1 cellular context compared by ENCODE assay signal in the genomic region with DNA sequence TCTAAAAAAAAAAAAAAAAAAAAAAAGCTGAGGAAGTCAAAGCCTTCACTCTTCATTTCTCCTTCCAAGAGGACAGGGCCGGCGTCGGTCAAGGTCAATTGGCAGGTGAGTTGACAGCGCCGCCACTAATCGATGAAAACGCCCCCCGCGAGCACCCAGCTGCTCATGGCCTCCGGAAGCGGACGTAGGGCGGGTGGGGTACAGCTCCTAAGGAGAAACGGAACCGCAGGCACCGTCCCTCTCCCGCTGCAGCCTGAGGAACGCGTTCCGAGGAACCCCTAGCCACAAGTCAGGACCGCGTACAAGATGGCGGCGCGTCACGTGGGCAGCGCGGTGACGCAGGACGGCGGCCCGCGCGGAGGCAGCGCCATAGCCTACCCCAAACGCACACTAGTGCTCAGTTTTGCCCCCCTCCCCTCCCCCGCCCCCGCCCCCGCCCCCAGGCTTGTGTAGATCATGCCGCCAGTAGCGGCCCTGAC.
A peak's percentile ranks its signal among the peaks of the same experiment; 100 is the strongest.
TF ChIP-seq lines count a peak whose summit lies in the region.

A gene (plus strand): TSS at position 465 of the 479 bp plus-strand sequence. CDS start 16,045 bp downstream, outside the sequence.

TF ChIP-seq in GM12878, 131 proteins besides CTCF, POLR2A, EP300 and RAD21 (continued from another document and continues in another):
- TF ChIP-seq, protein P1, sequence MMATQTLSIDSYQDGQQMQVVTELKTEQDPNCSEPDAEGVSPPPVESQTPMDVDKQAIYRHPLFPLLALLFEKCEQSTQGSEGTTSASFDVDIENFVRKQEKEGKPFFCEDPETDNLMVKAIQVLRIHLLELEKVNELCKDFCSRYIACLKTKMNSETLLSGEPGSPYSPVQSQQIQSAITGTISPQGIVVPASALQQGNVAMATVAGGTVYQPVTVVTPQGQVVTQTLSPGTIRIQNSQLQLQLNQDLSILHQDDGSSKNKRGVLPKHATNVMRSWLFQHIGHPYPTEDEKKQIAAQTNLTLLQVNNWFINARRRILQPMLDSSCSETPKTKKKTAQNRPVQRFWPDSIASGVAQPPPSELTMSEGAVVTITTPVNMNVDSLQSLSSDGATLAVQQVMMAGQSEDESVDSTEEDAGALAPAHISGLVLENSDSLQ (IDR thresholded peaks at IDR 0.05) = peak; percentile 57
- TF ChIP-seq NBN (IDR thresholded peaks at IDR 0.05) = 0 out of 2 replicates have a peak, but pooled peaks have one; percentile 86
- TF ChIP-seq YBX1 (IDR thresholded peaks at IDR 0.05) = no peak
- peak; percentile 69 to 82; a peak in 1 of 3 replicates for TF ChIP-seq EGR1 (IDR thresholded peaks at IDR 0.05; ENCODE audit: borderline replicate concordance in 1 of 2, low read depth in 2 of 2, low read length in 2 of 2)
- TF ChIP-seq, protein P2, sequence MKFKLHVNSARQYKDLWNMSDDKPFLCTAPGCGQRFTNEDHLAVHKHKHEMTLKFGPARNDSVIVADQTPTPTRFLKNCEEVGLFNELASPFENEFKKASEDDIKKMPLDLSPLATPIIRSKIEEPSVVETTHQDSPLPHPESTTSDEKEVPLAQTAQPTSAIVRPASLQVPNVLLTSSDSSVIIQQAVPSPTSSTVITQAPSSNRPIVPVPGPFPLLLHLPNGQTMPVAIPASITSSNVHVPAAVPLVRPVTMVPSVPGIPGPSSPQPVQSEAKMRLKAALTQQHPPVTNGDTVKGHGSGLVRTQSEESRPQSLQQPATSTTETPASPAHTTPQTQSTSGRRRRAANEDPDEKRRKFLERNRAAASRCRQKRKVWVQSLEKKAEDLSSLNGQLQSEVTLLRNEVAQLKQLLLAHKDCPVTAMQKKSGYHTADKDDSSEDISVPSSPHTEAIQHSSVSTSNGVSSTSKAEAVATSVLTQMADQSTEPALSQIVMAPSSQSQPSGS (IDR thresholded peaks at IDR 0.05; ENCODE audit: low read length) = no peak
- 0 out of 2 replicates have a peak, but pooled peaks have one; percentile 12 for TF ChIP-seq MTA2 (IDR thresholded peaks at IDR 0.05; ENCODE audit: low read depth)
- TF ChIP-seq, protein P3, sequence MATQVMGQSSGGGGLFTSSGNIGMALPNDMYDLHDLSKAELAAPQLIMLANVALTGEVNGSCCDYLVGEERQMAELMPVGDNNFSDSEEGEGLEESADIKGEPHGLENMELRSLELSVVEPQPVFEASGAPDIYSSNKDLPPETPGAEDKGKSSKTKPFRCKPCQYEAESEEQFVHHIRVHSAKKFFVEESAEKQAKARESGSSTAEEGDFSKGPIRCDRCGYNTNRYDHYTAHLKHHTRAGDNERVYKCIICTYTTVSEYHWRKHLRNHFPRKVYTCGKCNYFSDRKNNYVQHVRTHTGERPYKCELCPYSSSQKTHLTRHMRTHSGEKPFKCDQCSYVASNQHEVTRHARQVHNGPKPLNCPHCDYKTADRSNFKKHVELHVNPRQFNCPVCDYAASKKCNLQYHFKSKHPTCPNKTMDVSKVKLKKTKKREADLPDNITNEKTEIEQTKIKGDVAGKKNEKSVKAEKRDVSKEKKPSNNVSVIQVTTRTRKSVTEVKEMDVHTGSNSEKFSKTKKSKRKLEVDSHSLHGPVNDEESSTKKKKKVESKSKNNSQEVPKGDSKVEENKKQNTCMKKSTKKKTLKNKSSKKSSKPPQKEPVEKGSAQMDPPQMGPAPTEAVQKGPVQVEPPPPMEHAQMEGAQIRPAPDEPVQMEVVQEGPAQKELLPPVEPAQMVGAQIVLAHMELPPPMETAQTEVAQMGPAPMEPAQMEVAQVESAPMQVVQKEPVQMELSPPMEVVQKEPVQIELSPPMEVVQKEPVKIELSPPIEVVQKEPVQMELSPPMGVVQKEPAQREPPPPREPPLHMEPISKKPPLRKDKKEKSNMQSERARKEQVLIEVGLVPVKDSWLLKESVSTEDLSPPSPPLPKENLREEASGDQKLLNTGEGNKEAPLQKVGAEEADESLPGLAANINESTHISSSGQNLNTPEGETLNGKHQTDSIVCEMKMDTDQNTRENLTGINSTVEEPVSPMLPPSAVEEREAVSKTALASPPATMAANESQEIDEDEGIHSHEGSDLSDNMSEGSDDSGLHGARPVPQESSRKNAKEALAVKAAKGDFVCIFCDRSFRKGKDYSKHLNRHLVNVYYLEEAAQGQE (IDR thresholded peaks at IDR 0.05; ENCODE audit: low read depth, low read length) = 0 out of 2 replicates have a peak, but pooled peaks have one; percentile 43
- TF ChIP-seq SUPT20H (IDR thresholded peaks at IDR 0.05; ENCODE audit: borderline replicate concordance, control insufficient read depth, low read depth, low read length) = no peak
- TF ChIP-seq KDM1A (IDR thresholded peaks at IDR 0.05; ENCODE audit: borderline replicate concordance) = no peak
- TF ChIP-seq SIN3A (IDR thresholded peaks at IDR 0.05; ENCODE audit: low read depth, low read length) = no peak
- peak; percentile 88 for TF ChIP-seq PML (IDR thresholded peaks at IDR 0.05; ENCODE audit: low read length)
- TF ChIP-seq RAD51 (IDR thresholded peaks at IDR 0.05) = peak; percentile 87
- TF ChIP-seq CREM (IDR thresholded peaks at IDR 0.05; ENCODE audit: low read depth) = peak; percentile 94
- TF ChIP-seq HCFC1 (IDR thresholded peaks at IDR 0.05; ENCODE audit: low read length) = peak; percentile 55; the same call in 1 of the 2 replicates
- TF ChIP-seq MEF2A (IDR thresholded peaks at IDR 0.05; ENCODE audit: insufficient read depth, low read depth, low read length) = no peak
- TF ChIP-seq TCF3 (IDR thresholded peaks at IDR 0.05; ENCODE audit: borderline replicate concordance, insufficient read depth, low read depth, low read length) = no peak
- peak; percentile 32; the same call in 1 of the 2 replicates for TF ChIP-seq RFX5 (IDR thresholded peaks at IDR 0.05; ENCODE audit: low read depth, low read length)
- peak; percentile 37; the same call in 1 of the 2 replicates for TF ChIP-seq BACH1 (IDR thresholded peaks at IDR 0.05; ENCODE audit: borderline replicate concordance)
- TF ChIP-seq GATAD2B (conservative IDR thresholded peaks at IDR 0.05; ENCODE audit: low read depth) = peak; percentile 45; the same call in 1 of the 2 replicates
- peak; percentile 96 for TF ChIP-seq POLR2AphosphoS5 (IDR thresholded peaks at IDR 0.05; ENCODE audit: low read length)
- peak; percentile 83; the same call in 1 of the 2 replicates for TF ChIP-seq TAF1 (IDR thresholded peaks at IDR 0.05; ENCODE audit: borderline replicate concordance, low read depth, low read length)
- no peak for TF ChIP-seq NFIC (IDR thresholded peaks at IDR 0.05; ENCODE audit: low read depth, low read length)
- peak; percentile 78 for TF ChIP-seq MYC (IDR thresholded peaks at IDR 0.05; ENCODE audit: insufficient read depth, insufficient read length, insufficient replicate concordance, low read length, severe bottlenecking)
- no peak for TF ChIP-seq SUZ12 (IDR thresholded peaks at IDR 0.05; ENCODE audit: unreplicated experiment)
- TF ChIP-seq EED (IDR thresholded peaks at IDR 0.05; ENCODE audit: low read depth) = 0 out of 2 replicates have a peak, but pooled peaks have one; percentile 26
- peak; percentile 82 for TF ChIP-seq NR2F1 (conservative IDR thresholded peaks at IDR 0.05)
- peak in 1 of 2 experiments; percentile 39; a peak in 2 of 4 replicates for TF ChIP-seq IKZF2 (IDR thresholded peaks at IDR 0.05)
- peak; percentile 54; the same call in 1 of the 2 replicates for TF ChIP-seq ZNF384 (IDR thresholded peaks at IDR 0.05; ENCODE audit: borderline replicate concordance, low read depth, low read length)
- peak; percentile 99 for TF ChIP-seq YY1 (IDR thresholded peaks at IDR 0.05; ENCODE audit: low read depth, low read length)
- TF ChIP-seq TARDBP (IDR thresholded peaks at IDR 0.05; ENCODE audit: borderline replicate concordance) = no peak
- TF ChIP-seq, protein P4, sequence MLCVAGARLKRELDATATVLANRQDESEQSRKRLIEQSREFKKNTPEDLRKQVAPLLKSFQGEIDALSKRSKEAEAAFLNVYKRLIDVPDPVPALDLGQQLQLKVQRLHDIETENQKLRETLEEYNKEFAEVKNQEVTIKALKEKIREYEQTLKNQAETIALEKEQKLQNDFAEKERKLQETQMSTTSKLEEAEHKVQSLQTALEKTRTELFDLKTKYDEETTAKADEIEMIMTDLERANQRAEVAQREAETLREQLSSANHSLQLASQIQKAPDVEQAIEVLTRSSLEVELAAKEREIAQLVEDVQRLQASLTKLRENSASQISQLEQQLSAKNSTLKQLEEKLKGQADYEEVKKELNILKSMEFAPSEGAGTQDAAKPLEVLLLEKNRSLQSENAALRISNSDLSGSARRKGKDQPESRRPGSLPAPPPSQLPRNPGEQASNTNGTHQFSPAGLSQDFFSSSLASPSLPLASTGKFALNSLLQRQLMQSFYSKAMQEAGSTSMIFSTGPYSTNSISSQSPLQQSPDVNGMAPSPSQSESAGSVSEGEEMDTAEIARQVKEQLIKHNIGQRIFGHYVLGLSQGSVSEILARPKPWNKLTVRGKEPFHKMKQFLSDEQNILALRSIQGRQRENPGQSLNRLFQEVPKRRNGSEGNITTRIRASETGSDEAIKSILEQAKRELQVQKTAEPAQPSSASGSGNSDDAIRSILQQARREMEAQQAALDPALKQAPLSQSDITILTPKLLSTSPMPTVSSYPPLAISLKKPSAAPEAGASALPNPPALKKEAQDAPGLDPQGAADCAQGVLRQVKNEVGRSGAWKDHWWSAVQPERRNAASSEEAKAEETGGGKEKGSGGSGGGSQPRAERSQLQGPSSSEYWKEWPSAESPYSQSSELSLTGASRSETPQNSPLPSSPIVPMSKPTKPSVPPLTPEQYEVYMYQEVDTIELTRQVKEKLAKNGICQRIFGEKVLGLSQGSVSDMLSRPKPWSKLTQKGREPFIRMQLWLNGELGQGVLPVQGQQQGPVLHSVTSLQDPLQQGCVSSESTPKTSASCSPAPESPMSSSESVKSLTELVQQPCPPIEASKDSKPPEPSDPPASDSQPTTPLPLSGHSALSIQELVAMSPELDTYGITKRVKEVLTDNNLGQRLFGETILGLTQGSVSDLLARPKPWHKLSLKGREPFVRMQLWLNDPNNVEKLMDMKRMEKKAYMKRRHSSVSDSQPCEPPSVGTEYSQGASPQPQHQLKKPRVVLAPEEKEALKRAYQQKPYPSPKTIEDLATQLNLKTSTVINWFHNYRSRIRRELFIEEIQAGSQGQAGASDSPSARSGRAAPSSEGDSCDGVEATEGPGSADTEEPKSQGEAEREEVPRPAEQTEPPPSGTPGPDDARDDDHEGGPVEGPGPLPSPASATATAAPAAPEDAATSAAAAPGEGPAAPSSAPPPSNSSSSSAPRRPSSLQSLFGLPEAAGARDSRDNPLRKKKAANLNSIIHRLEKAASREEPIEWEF (IDR thresholded peaks at IDR 0.05; ENCODE audit: insufficient replicate concordance, low read depth, low read length) = no peak
- peak; percentile 60; the same call in 1 of the 2 replicates for TF ChIP-seq SMAD5 (IDR thresholded peaks at IDR 0.05; ENCODE audit: low read depth)
- TF ChIP-seq, protein P5, sequence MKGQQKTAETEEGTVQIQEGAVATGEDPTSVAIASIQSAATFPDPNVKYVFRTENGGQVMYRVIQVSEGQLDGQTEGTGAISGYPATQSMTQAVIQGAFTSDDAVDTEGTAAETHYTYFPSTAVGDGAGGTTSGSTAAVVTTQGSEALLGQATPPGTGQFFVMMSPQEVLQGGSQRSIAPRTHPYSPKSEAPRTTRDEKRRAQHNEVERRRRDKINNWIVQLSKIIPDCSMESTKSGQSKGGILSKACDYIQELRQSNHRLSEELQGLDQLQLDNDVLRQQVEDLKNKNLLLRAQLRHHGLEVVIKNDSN (IDR thresholded peaks at IDR 0.05; ENCODE audit: borderline replicate concordance, extremely low read length, insufficient read depth, low read depth, low read length) = peak; percentile 98
- TF ChIP-seq POU2F2 (IDR thresholded peaks at IDR 0.05; ENCODE audit: borderline replicate concordance, low read depth, low read length) = peak; percentile 67; the same call in 2 of the 3 replicates
- no peak for TF ChIP-seq MEF2B (IDR thresholded peaks at IDR 0.05; ENCODE audit: partially characterized antibody, poor library complexity, severe bottlenecking)
- TF ChIP-seq, protein P6, sequence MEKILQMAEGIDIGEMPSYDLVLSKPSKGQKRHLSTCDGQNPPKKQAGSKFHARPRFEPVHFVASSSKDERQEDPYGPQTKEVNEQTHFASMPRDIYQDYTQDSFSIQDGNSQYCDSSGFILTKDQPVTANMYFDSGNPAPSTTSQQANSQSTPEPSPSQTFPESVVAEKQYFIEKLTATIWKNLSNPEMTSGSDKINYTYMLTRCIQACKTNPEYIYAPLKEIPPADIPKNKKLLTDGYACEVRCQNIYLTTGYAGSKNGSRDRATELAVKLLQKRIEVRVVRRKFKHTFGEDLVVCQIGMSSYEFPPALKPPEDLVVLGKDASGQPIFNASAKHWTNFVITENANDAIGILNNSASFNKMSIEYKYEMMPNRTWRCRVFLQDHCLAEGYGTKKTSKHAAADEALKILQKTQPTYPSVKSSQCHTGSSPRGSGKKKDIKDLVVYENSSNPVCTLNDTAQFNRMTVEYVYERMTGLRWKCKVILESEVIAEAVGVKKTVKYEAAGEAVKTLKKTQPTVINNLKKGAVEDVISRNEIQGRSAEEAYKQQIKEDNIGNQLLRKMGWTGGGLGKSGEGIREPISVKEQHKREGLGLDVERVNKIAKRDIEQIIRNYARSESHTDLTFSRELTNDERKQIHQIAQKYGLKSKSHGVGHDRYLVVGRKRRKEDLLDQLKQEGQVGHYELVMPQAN (conservative IDR thresholded peaks at IDR 0.05) = peak; percentile 64; the same call in 1 of the 2 replicates
- TF ChIP-seq STAT1 (conservative IDR thresholded peaks at IDR 0.05) = 0 out of 2 replicates have a peak, but pooled peaks have one; percentile 37
- TF ChIP-seq, protein P7, sequence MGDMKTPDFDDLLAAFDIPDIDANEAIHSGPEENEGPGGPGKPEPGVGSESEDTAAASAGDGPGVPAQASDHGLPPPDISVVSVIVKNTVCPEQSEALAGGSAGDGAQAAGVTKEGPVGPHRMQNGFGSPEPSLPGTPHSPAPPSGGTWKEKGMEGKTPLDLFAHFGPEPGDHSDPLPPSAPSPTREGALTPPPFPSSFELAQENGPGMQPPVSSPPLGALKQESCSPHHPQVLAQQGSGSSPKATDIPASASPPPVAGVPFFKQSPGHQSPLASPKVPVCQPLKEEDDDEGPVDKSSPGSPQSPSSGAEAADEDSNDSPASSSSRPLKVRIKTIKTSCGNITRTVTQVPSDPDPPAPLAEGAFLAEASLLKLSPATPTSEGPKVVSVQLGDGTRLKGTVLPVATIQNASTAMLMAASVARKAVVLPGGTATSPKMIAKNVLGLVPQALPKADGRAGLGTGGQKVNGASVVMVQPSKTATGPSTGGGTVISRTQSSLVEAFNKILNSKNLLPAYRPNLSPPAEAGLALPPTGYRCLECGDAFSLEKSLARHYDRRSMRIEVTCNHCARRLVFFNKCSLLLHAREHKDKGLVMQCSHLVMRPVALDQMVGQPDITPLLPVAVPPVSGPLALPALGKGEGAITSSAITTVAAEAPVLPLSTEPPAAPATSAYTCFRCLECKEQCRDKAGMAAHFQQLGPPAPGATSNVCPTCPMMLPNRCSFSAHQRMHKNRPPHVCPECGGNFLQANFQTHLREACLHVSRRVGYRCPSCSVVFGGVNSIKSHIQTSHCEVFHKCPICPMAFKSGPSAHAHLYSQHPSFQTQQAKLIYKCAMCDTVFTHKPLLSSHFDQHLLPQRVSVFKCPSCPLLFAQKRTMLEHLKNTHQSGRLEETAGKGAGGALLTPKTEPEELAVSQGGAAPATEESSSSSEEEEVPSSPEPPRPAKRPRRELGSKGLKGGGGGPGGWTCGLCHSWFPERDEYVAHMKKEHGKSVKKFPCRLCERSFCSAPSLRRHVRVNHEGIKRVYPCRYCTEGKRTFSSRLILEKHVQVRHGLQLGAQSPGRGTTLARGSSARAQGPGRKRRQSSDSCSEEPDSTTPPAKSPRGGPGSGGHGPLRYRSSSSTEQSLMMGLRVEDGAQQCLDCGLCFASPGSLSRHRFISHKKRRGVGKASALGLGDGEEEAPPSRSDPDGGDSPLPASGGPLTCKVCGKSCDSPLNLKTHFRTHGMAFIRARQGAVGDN (IDR thresholded peaks at IDR 0.05) = peak; percentile 87
- TF ChIP-seq BCL11A (IDR thresholded peaks at IDR 0.05; ENCODE audit: low read depth, low read length) = no peak
- TF ChIP-seq, protein P8, sequence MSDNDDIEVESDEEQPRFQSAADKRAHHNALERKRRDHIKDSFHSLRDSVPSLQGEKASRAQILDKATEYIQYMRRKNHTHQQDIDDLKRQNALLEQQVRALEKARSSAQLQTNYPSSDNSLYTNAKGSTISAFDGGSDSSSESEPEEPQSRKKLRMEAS (IDR thresholded peaks at IDR 0.05; ENCODE audit: low read depth, low read length) = peak; percentile 97
